ENCODE assay signal across 12 cellular contexts in genomic region chr20:9035129-9035528, GRCh38. TPM values are rescaled to one million over a fixed set of nuclear protein-coding genes. Genes with fewer than 3 reads are reported as not detected.
DNase-seq lines count a peak whose midpoint lies in the region; ATAC-seq and TF ChIP-seq lines count a peak whose summit lies in the region.
"Had no signal": no experiment of that assay in that cellular context is flagged by ENCODE, and none has a peak within 500 bp of the region (broad histone marks: within the 10 kb centered on the region; RNA-seq: fewer than 3 reads in every experiment).

No MANE protein-coding gene starts in this region.

- DNase-seq in EH (ENCODE audit: low read depth): peak; percentile 97
- DNase-seq in M059J (ENCODE audit: low read depth): peak; percentile 99
- peak; percentile 13 for DNase-seq in mammary epithelial cell
- DNase-seq in trophoblast cell: peak; percentile 2 to 33
- DNase-seq in WTC11 (ENCODE audit: low spot score): no peak
- no peak for DNase-seq in CD4-positive, alpha-beta memory T cell
- DNase-seq in activated naive CD4-positive, alpha-beta T cell treated with Interleukin-2 at 50 U/mL for 16 hours: no peak
- DNase-seq: activated naive CD8-positive, alpha-beta T cell treated with anti-CD3 and anti-CD28 coated beads for 36 hours; natural killer cell; NCI-H774 had no signal

- 40% methylated on average over 3 of the region's 3 CpGs for whole genome bisulfite sequencing in mammary epithelial cell (ENCODE audit: low coverage, missing lambda C conversion rate)
- WGBS in trophoblast cell (ENCODE audit: extremely low coverage, insufficient coverage, insufficient read length): no CpG with 5 or more reads among the region's 3 CpGs

- intact Hi-C loops in mammary epithelial cell (cut with micrococcal nuclease): no loop called here
- intact Hi-C loops in CD4-positive, alpha-beta memory T cell (cut with micrococcal nuclease): no loop called here

- TF ChIP-seq CTCF in mammary epithelial cell (conservative IDR thresholded peaks at IDR 0.05 in 1 of 2, IDR thresholded peaks at IDR 0.05 in 1 of 2; ENCODE audit: extremely low read depth in 1 of 2, insufficient read depth in 1 of 2, low read depth in 1 of 2, low read length in 2 of 2) (no peak), WTC11 (IDR thresholded peaks at IDR 0.05) (no peak)

- H2BK12ac ChIP-seq in trophoblast cell (ENCODE audit: low read length): no peak overlapping the region

- ATAC-seq in WTC11: no peak
- no peak for ATAC-seq in GM18867 (IDR thresholded peaks at IDR 0.05; ENCODE audit: unreplicated experiment)
- ATAC-seq: natural killer cell had no signal

- H3K36me3 ChIP-seq in mammary epithelial cell (ENCODE audit: insufficient read depth, low read length) (no peaks in the 10 kb centered on the region), trophoblast cell (ENCODE audit: control insufficient read depth in 1 of 2, insufficient read depth in 2 of 2, low read length in 2 of 2) (no peaks in the 10 kb centered on the region)
- no peaks in the 10 kb centered on the region for H3K36me3 ChIP-seq in CD4-positive, alpha-beta memory T cell (ENCODE audit: insufficient read depth, low read length)

- H4K20me1 ChIP-seq in mammary epithelial cell (ENCODE audit: insufficient read depth, low read length): no peaks in the 10 kb centered on the region

- H3K79me1 ChIP-seq in trophoblast cell (ENCODE audit: low read length): no peaks in the 10 kb centered on the region

- peaks cover 3% of the 10 kb centered on the region; the same call in 1 of the 2 replicates for H3K4me1 Mint-ChIP-seq in WTC11
- no peaks in the 10 kb centered on the region for H3K4me1 Mint-ChIP-seq in CD4-positive, alpha-beta memory T cell
- H3K4me1 Mint-ChIP-seq: activated naive CD8-positive, alpha-beta T cell treated with anti-CD3 and anti-CD28 coated beads for 36 hours; natural killer cell had no signal

- H3K4me3 ChIP-seq in mammary epithelial cell (replicated peaks in 1 of 3; ENCODE audit: insufficient read depth in 1 of 3, low read depth in 2 of 3, low read length in 3 of 3): no peak overlapping the region
- H3K4me3 ChIP-seq in trophoblast cell (ENCODE audit: low read depth, low read length): no peak overlapping the region
- H3K4me3 ChIP-seq in CD4-positive, alpha-beta memory T cell (ENCODE audit: low read length in 2 of 2): no peak overlapping the region

- H3K27me3 ChIP-seq in mammary epithelial cell (ENCODE audit: insufficient read depth, low read length): no peaks in the 10 kb centered on the region
- no peaks in the 10 kb centered on the region for H3K27me3 ChIP-seq in trophoblast cell (ENCODE audit: insufficient read depth, low read length)
- no peaks in the 10 kb centered on the region for H3K27me3 ChIP-seq in CD4-positive, alpha-beta memory T cell (ENCODE audit: insufficient read depth, low read length)

- H3K9me3 Mint-ChIP-seq in WTC11: peaks cover 13% of the 10 kb centered on the region
- peaks cover 0 to 19% (median 6%) of the 10 kb centered on the region in 8 donors for H3K9me3 Mint-ChIP-seq in CD4-positive, alpha-beta memory T cell

- H3K4me3 Mint-ChIP-seq in WTC11: no peak overlapping the region
- H3K4me3 Mint-ChIP-seq in CD4-positive, alpha-beta memory T cell: no peak overlapping the region
- H3K4me3 Mint-ChIP-seq: activated naive CD8-positive, alpha-beta T cell treated with anti-CD3 and anti-CD28 coated beads for 36 hours; natural killer cell; T-helper 1 cell treated with Interleukin-12 subunit alpha and Interleukin-12 subunit beta and Interleukin-4 antibody, amounts not matched to agents 30 μg/mL and 1 μg/mL, for 36 hours had no signal

- H3K27ac ChIP-seq in mammary epithelial cell (ENCODE audit: insufficient read depth, low read depth, low read length): no peak overlapping the region
- no peak overlapping the region for H3K27ac ChIP-seq in trophoblast cell (ENCODE audit: low read depth, low read length)
- H3K27ac ChIP-seq in CD4-positive, alpha-beta memory T cell (ENCODE audit: low read depth, low read length): no peak overlapping the region

- H3K4me2 ChIP-seq in mammary epithelial cell (ENCODE audit: insufficient read depth, low read depth, low read length): no peak overlapping the region
- H3K4me2 ChIP-seq in trophoblast cell (ENCODE audit: low read length): no peak overlapping the region

- H3K18ac ChIP-seq in trophoblast cell (ENCODE audit: low read length): no peak overlapping the region

- H3K23ac ChIP-seq in trophoblast cell (ENCODE audit: low read length): no peak overlapping the region

- no peak overlapping the region for H4K91ac ChIP-seq in trophoblast cell (ENCODE audit: low read depth, low read length)

- H3K27me3 Mint-ChIP-seq in WTC11 (ENCODE audit: low read depth): no peaks in the 10 kb centered on the region; the same call in 1 of the 2 replicates
- no peaks in the 10 kb centered on the region for H3K27me3 Mint-ChIP-seq in CD4-positive, alpha-beta memory T cell
- H3K27me3 Mint-ChIP-seq: activated naive CD8-positive, alpha-beta T cell treated with anti-CD3 and anti-CD28 coated beads for 36 hours had no signal

- no peak overlapping the region for H2AFZ ChIP-seq in mammary epithelial cell (ENCODE audit: low read depth, low read length)
- H2AFZ ChIP-seq in trophoblast cell (ENCODE audit: insufficient read depth, low read length, poor library complexity): no peak overlapping the region

- no peak overlapping the region for H2BK120ac ChIP-seq in trophoblast cell (ENCODE audit: insufficient read depth, low read length, poor library complexity)

- CTCF ChIA-PET in mammary epithelial cell (lab: Charles Lee; ENCODE audit: low non-redundant PET): no interaction called here
- CTCF ChIA-PET in WTC11 (lab: Charles Lee): no interaction called here
- CTCF ChIA-PET in CD4-positive, alpha-beta memory T cell (lab: Charles Lee; ENCODE audit: partially characterized antibody): no interaction called here

- H2BK5ac ChIP-seq in trophoblast cell (ENCODE audit: low read depth, low read length, poor library complexity): no peak overlapping the region

- H2AK5ac ChIP-seq in trophoblast cell (ENCODE audit: low read length): no peak overlapping the region

- in situ Hi-C loops in mammary epithelial cell (cut with MboI; ENCODE audit: low sequenced_read_pairs in 2 of 2): no loop called here

- H3K79me2 ChIP-seq in mammary epithelial cell (ENCODE audit: insufficient read depth, low read length): no peaks in the 10 kb centered on the region
- H3K79me2 ChIP-seq in trophoblast cell (ENCODE audit: control insufficient read depth, insufficient read depth, low read length, poor library complexity): no peaks in the 10 kb centered on the region

- H3K9ac ChIP-seq in mammary epithelial cell (ENCODE audit: insufficient read depth, low read length) (no peak overlapping the region), trophoblast cell (ENCODE audit: low read length) (no peak overlapping the region)

- H3K4ac ChIP-seq in trophoblast cell (ENCODE audit: low read depth, low read length): no peak overlapping the region

- no peaks in the 10 kb centered on the region for H3K36me3 Mint-ChIP-seq in WTC11
- no peaks in the 10 kb centered on the region for H3K36me3 Mint-ChIP-seq in CD4-positive, alpha-beta memory T cell
- H3K36me3 Mint-ChIP-seq: activated naive CD8-positive, alpha-beta T cell treated with anti-CD3 and anti-CD28 coated beads for 36 hours; natural killer cell had no signal

- no peak overlapping the region for H3K27ac Mint-ChIP-seq in WTC11
- no peak overlapping the region for H3K27ac Mint-ChIP-seq in CD4-positive, alpha-beta memory T cell
- H3K27ac Mint-ChIP-seq: activated naive CD8-positive, alpha-beta T cell treated with anti-CD3 and anti-CD28 coated beads for 36 hours; natural killer cell; T-helper 1 cell treated with Interleukin-12 subunit alpha and Interleukin-12 subunit beta and Interleukin-4 antibody, amounts not matched to agents 30 μg/mL and 1 μg/mL, for 36 hours had no signal

- no TSS peak for BruUV-seq in mammary epithelial cell (replicated peaks; lab: Mats Ljungman, UMichigan)

- H4K8ac ChIP-seq in trophoblast cell (ENCODE audit: low read depth, low read length): no peak overlapping the region

- dilution Hi-C loops in mammary epithelial cell (cut with HindIII; ENCODE audit: low sequenced_read_pairs): no loop called here

- no peak overlapping the region for H3K14ac ChIP-seq in trophoblast cell (ENCODE audit: low read length)

- POLR2A ChIA-PET in WTC11 (lab: Charles Lee): no interaction called here
- POLR2A ChIA-PET in CD4-positive, alpha-beta memory T cell (lab: Charles Lee; ENCODE audit: partially characterized antibody): no interaction called here

- H4K12ac ChIP-seq in trophoblast cell (ENCODE audit: low read depth, low read length): no peak overlapping the region

- H3K9me3 ChIP-seq in mammary epithelial cell (replicated peaks; ENCODE audit: insufficient read depth, low read length): no peaks in the 10 kb centered on the region
- no peaks in the 10 kb centered on the region for H3K9me3 ChIP-seq in trophoblast cell (ENCODE audit: insufficient read depth, low read depth, low read length)
- no peaks in the 10 kb centered on the region for H3K9me3 ChIP-seq in CD4-positive, alpha-beta memory T cell (ENCODE audit: control insufficient read depth in 1 of 2, low read length in 2 of 2)

- H3K4me1 ChIP-seq in mammary epithelial cell (ENCODE audit: insufficient read depth, low read length) (no peaks in the 10 kb centered on the region), trophoblast cell (ENCODE audit: control insufficient read depth in 1 of 2, insufficient read depth in 2 of 2, low read length in 2 of 2) (no peaks in the 10 kb centered on the region)
- H3K4me1 ChIP-seq in CD4-positive, alpha-beta memory T cell (ENCODE audit: insufficient read depth, low read length): no peaks in the 10 kb centered on the region

TF ChIP-seq in WTC11, 78 proteins besides CTCF, POLR2A, EP300 and RAD21 (continues in another document):
- TF ChIP-seq CDX4 (CRISPR knock-in tag; IDR thresholded peaks at IDR 0.05; ENCODE audit: borderline replicate concordance) (no peak), SP1 (CRISPR knock-in tag; conservative IDR thresholded peaks at IDR 0.05) (no peak), IRF2 (CRISPR knock-in tag; IDR thresholded peaks at IDR 0.05; ENCODE audit: borderline replicate concordance, low read depth) (no peak), FOXK1 (CRISPR knock-in tag; IDR thresholded peaks at IDR 0.05) (no peak), NR2C2 (CRISPR knock-in tag; IDR thresholded peaks at IDR 0.05) (no peak)

RNA-seq across cellular contexts. Expression of gene PLCB4, which starts 33.8 kb away (rescaled TPM):
- 8.0 and 16.1 TPM in 2 replicates for total RNA-seq in M059J (2014; rRNA removed; shearing (Covaris generic))
- total RNA-seq in mammary epithelial cell (1 to 10 TPM in 1 of 2 donors, under 1 TPM in 1; 0.19 to 4.8 TPM), WTC11 (2021) (11.9 to 14.3 TPM (median 12.6 TPM) in 3 replicates)
- 3.8 TPM for polyA plus RNA-seq in mammary epithelial cell
- polyA minus RNA-seq in mammary epithelial cell: 7.5 TPM
- 0.97 and 0.99 TPM in 2 replicates for polyA plus RNA-seq in trophoblast cell (2013)
- total RNA-seq in CD4-positive, alpha-beta memory T cell: not detected
- polyA plus RNA-seq in CD4-positive, alpha-beta memory T cell: not detected
- total RNA-seq: activated naive CD8-positive, alpha-beta T cell treated with anti-CD3 and anti-CD28 coated beads for 36 hours had no signal

Comparison
In these comparisons a context has a peak if more than half of its experiments do, and no peak if none do; other contexts are left out.
1. DNase-seq: peak in EH (single experiment), M059J (single experiment), mammary epithelial cell (single experiment) and trophoblast cell (2 of 2); none in WTC11 (single experiment), CD4-positive, alpha-beta memory T cell (0 of 5) and activated naive CD4-positive, alpha-beta T cell treated with Interleukin-2 at 50 U/mL for 16 hours (single experiment).